In genomic region chr16:88811850-88812736, GRCh38 we compare ENCODE assay signal across 1 cellular context.
TF ChIP-seq lines count a peak whose summit lies in the region.

Gene APRT, minus strand, starts transcription at chr16:88811928. Its CDS starts 29 bp downstream, at chr16:88811899.

TF ChIP-seq in HepG2, 621 proteins besides CTCF, POLR2A, EP300 and RAD21 (continued from another document and continues in another):
- TF ChIP-seq HNF1B (CRISPR knock-in tag; IDR thresholded peaks at IDR 0.05), result peak; percentile 53; the same call in 1 of the 2 replicates
- TF ChIP-seq GRHL1 (CRISPR knock-in tag; conservative IDR thresholded peaks at IDR 0.05), result no peak
- 0 out of 2 replicates have a peak, but pooled peaks have one; percentile 10 for TF ChIP-seq SATB2 (CRISPR knock-in tag; IDR thresholded peaks at IDR 0.05)
- peak; percentile 87; the same call in 1 of the 2 replicates for TF ChIP-seq KAT8 (CRISPR knock-in tag; IDR thresholded peaks at IDR 0.05)
- peak; percentile 56; the same call in 1 of the 2 replicates for TF ChIP-seq NR2C2 (CRISPR knock-in tag; IDR thresholded peaks at IDR 0.05; ENCODE audit: borderline replicate concordance)
- TF ChIP-seq GATA4 (IDR thresholded peaks at IDR 0.05; ENCODE audit: borderline replicate concordance, low read depth), result peak; percentile 81
- peak; percentile 86; the same call in 1 of the 2 replicates for TF ChIP-seq ZNF136 (CRISPR knock-in tag; IDR thresholded peaks at IDR 0.05; ENCODE audit: low read depth)
- TF ChIP-seq IRF9 (CRISPR knock-in tag; IDR thresholded peaks at IDR 0.05; ENCODE audit: borderline replicate concordance), result peak; percentile 91; the same call in 1 of the 2 replicates
- TF ChIP-seq MBNL3 (CRISPR knock-in tag; conservative IDR thresholded peaks at IDR 0.05), result no peak
- no peak for TF ChIP-seq CREBL2 (CRISPR knock-in tag; IDR thresholded peaks at IDR 0.05; ENCODE audit: borderline replicate concordance)
- peak; percentile 41; the same call in 1 of the 2 replicates for TF ChIP-seq MEF2D (CRISPR knock-in tag; IDR thresholded peaks at IDR 0.05)
- TF ChIP-seq ZNF724P (CRISPR knock-in tag; IDR thresholded peaks at IDR 0.05; ENCODE audit: borderline replicate concordance), result 0 out of 2 replicates have a peak, but pooled peaks have one; percentile 36
- TF ChIP-seq ZNF546 (CRISPR knock-in tag; conservative IDR thresholded peaks at IDR 0.05), result peak; percentile 95
- TF ChIP-seq FOXO4 (CRISPR knock-in tag; conservative IDR thresholded peaks at IDR 0.05), result no peak
- TF ChIP-seq ZNF24 (IDR thresholded peaks at IDR 0.05), result no peak
- TF ChIP-seq JUN (CRISPR knock-in tag; IDR thresholded peaks at IDR 0.05), result peak; percentile 14; the same call in 1 of the 2 replicates
- peak; percentile 20 for TF ChIP-seq SAP130 (CRISPR knock-in tag; IDR thresholded peaks at IDR 0.05; ENCODE audit: low read depth)
- TF ChIP-seq ZSCAN25 (CRISPR knock-in tag; IDR thresholded peaks at IDR 0.05), result peak; percentile 66
- TF ChIP-seq ARID4A (CRISPR knock-in tag; IDR thresholded peaks at IDR 0.05; ENCODE audit: borderline replicate concordance), result peak; percentile 71
- no peak for TF ChIP-seq NCOA5 (CRISPR knock-in tag; IDR thresholded peaks at IDR 0.05)
- TF ChIP-seq SCMH1 (CRISPR knock-in tag; IDR thresholded peaks at IDR 0.05; ENCODE audit: borderline replicate concordance), result no peak
- TF ChIP-seq NR3C1 (CRISPR knock-in tag; IDR thresholded peaks at IDR 0.05), result peak; percentile 67; the same call in 1 of the 2 replicates
- TF ChIP-seq HNF4G (IDR thresholded peaks at IDR 0.05; ENCODE audit: borderline replicate concordance, low read depth, low read length), result peak; percentile 18; the same call in 1 of the 2 replicates
- TF ChIP-seq HNF4G (CRISPR knock-in tag; IDR thresholded peaks at IDR 0.05; ENCODE audit: borderline replicate concordance, low read depth), result no peak
- TF ChIP-seq ZNF737 (CRISPR knock-in tag; IDR thresholded peaks at IDR 0.05; ENCODE audit: borderline replicate concordance), result no peak
- TF ChIP-seq ELK4 (CRISPR knock-in tag; IDR thresholded peaks at IDR 0.05; ENCODE audit: borderline replicate concordance), result peak; percentile 74; the same call in 1 of the 2 replicates
- peak; percentile 93 for TF ChIP-seq TEAD3 (CRISPR knock-in tag; optimal IDR thresholded peaks at IDR 0.05; ENCODE audit: borderline replicate concordance)
- no peak; the same call in 1 of the 2 replicates for TF ChIP-seq ZNF30 (CRISPR knock-in tag; IDR thresholded peaks at IDR 0.05)
- TF ChIP-seq AHR (CRISPR knock-in tag; IDR thresholded peaks at IDR 0.05), result peak; percentile 74
- TF ChIP-seq KMT2A (CRISPR knock-in tag; IDR thresholded peaks at IDR 0.05), result no peak; the same call in none of the 2 replicates
- peak; percentile 88 for TF ChIP-seq UBTF (CRISPR knock-in tag; IDR thresholded peaks at IDR 0.05)
- peak; percentile 98 for TF ChIP-seq ZNF383 (CRISPR knock-in tag; IDR thresholded peaks at IDR 0.05; ENCODE audit: borderline replicate concordance)
- TF ChIP-seq REST (IDR thresholded peaks at IDR 0.05; ENCODE audit: borderline replicate concordance in 1 of 2, low read depth in 1 of 2, low read length in 2 of 2), result peak in 1 of 2 experiments; percentile 4; a peak in 1 of 4 replicates
